12 cellular contexts compared by ENCODE assay signal in genomic region chr9:128100581-128100980, GRCh38. TPM values are rescaled to one million over a fixed set of nuclear protein-coding genes. Genes with fewer than 3 reads are reported as not detected.
DNase-seq lines count a peak whose midpoint lies in the region; ATAC-seq and TF ChIP-seq lines count a peak whose summit lies in the region.
"Had no signal": no experiment of that assay in that cellular context is flagged by ENCODE, and none has a peak within 500 bp of the region (broad histone marks: within the 10 kb centered on the region; RNA-seq: fewer than 3 reads in every experiment).

No MANE protein-coding gene starts in this region.

- peak overlapping the region; percentile 45 for H3K27ac Mint-ChIP-seq in T-helper 2 cell treated with Interferon-gamma antibody and Interleukin-4, amounts not matched to agents 5 μg/mL and 100 μg/mL, for 36 hours
- peak overlapping the region; percentile 100 for H3K27ac Mint-ChIP-seq in mesothelial cell of epicardium

- no peak for ATAC-seq in thoracic aorta (ENCODE audit: insufficient number of reproducible peaks, low FRiP score, low read depth)

- H3K4me3 Mint-ChIP-seq in T-helper 2 cell treated with Interferon-gamma antibody and Interleukin-4, amounts not matched to agents 5 μg/mL and 100 μg/mL, for 36 hours: no peak overlapping the region
- peak overlapping the region; percentile 4 for H3K4me3 Mint-ChIP-seq in mesothelial cell of epicardium

- peaks cover 31% of the 10 kb centered on the region for H3K36me3 Mint-ChIP-seq in T-helper 2 cell treated with Interferon-gamma antibody and Interleukin-4, amounts not matched to agents 5 μg/mL and 100 μg/mL, for 36 hours (ENCODE audit: low read depth)
- H3K36me3 Mint-ChIP-seq in mesothelial cell of epicardium: peaks cover 23% of the 10 kb centered on the region

- H3K9me3 Mint-ChIP-seq in T-helper 2 cell treated with Interferon-gamma antibody and Interleukin-4, amounts not matched to agents 5 μg/mL and 100 μg/mL, for 36 hours: no peaks in the 10 kb centered on the region
- no peaks in the 10 kb centered on the region for H3K9me3 Mint-ChIP-seq in mesothelial cell of epicardium

- no peak for TF ChIP-seq CTCF in mesothelial cell of epicardium (IDR thresholded peaks at IDR 0.05; ENCODE audit: unreplicated experiment)
- TF ChIP-seq CTCF in thoracic aorta (IDR thresholded peaks at IDR 0.05): no peak

- peaks cover 40% of the 10 kb centered on the region for H3K4me1 Mint-ChIP-seq in T-helper 2 cell treated with Interferon-gamma antibody and Interleukin-4, amounts not matched to agents 5 μg/mL and 100 μg/mL, for 36 hours (ENCODE audit: low read depth)
- H3K4me1 Mint-ChIP-seq in mesothelial cell of epicardium: peaks cover 41% of the 10 kb centered on the region

- H3K36me3 ChIP-seq in thoracic aorta: peaks cover 34% of the 10 kb centered on the region

- no peaks in the 10 kb centered on the region for H3K27me3 ChIP-seq in thoracic aorta (replicated peaks; ENCODE audit: insufficient read depth)
- H3K27me3 ChIP-seq: cardiac muscle cell, neutrophil had no signal

- H3K4me1 ChIP-seq in thoracic aorta (ENCODE audit: control insufficient read depth in 1 of 2, low read depth in 2 of 2): peaks cover 22 to 51% of the 10 kb centered on the region in 2 donors

- H3K27ac ChIP-seq in cingulate gyrus (ENCODE audit: low read depth, low read length): peak overlapping the region; percentile 43
- H3K27ac ChIP-seq in thoracic aorta: peak overlapping the region; percentile 89 to 96
- H3K27ac ChIP-seq: cardiac muscle cell, neutrophil had no signal

- DNase-seq in T-helper 2 cell treated with Interferon-gamma antibody and Interleukin-4, amounts not matched to agents 5 μg/mL and 100 μg/mL, for 36 hours (ENCODE audit: low spot score): no peak
- DNase-seq in T-helper 2 cell: no peak
- no peak for DNase-seq in mesothelial cell of epicardium (ENCODE audit: low spot score in 2 of 2, unreplicated experiment in 2 of 2)
- DNase-seq in thoracic aorta (ENCODE audit: low spot score): no peak
- DNase-seq in NCI-H69 (lab: John Stamatoyannopoulos, UW): no peak
- DNase-seq in NCI-H2029 (lab: John Stamatoyannopoulos, UW): no peak
- DNase-seq in NCI-H510A treated with DMSO at 0.1 percent for 48 hours (lab: John Stamatoyannopoulos, UW): no peak
- DNase-seq: 8988T, NCI-H524 had no signal

- peak overlapping the region; percentile 69 for H3K4me3 ChIP-seq in thoracic aorta
- H3K4me3 ChIP-seq: cardiac muscle cell had no signal

- H3K27me3 Mint-ChIP-seq in T-helper 2 cell treated with Interferon-gamma antibody and Interleukin-4, amounts not matched to agents 5 μg/mL and 100 μg/mL, for 36 hours (ENCODE audit: low read depth): no peaks in the 10 kb centered on the region
- no peaks in the 10 kb centered on the region for H3K27me3 Mint-ChIP-seq in mesothelial cell of epicardium (ENCODE audit: low read depth)

- no peaks in the 10 kb centered on the region for H3K9me3 ChIP-seq in thoracic aorta
- H3K9me3 ChIP-seq: neutrophil had no signal

RNA-seq across cellular contexts. Expression of gene PTGES2, which starts 26.9 kb away (rescaled TPM):
- total RNA-seq in mesothelial cell of epicardium (70.0 to 74.8 TPM (median 72.6 TPM) in 3 replicates), thoracic aorta (10 to 100 TPM; 57.9 to 66.0 TPM)

RNA-seq across cellular contexts. Expression of gene SLC25A25, which starts 32.5 kb away (rescaled TPM):
- total RNA-seq in mesothelial cell of epicardium (24.2 to 26.4 TPM (median 26.2 TPM) in 3 replicates), thoracic aorta (10 to 100 TPM; 30.1 to 33.9 TPM)

RNA-seq across cellular contexts. Expression of gene NAIF1, which starts 33.5 kb away (rescaled TPM):
- total RNA-seq in mesothelial cell of epicardium (8.5 to 9.2 TPM (median 8.9 TPM) in 3 replicates), thoracic aorta (10 to 100 TPM; 11.8 to 21.0 TPM)

RNA-seq across cellular contexts. Expression of gene LCN2, which starts 48.7 kb away (rescaled TPM):
- total RNA-seq in mesothelial cell of epicardium (not detected in 3 replicates), thoracic aorta (not detected)
- total RNA-seq: cardiac muscle cell had no signal

RNA-seq across cellular contexts. Expression of gene BBLN, which starts 59.5 kb away (rescaled TPM):
- total RNA-seq in mesothelial cell of epicardium (60.7 to 64.4 TPM (median 63.1 TPM) in 3 replicates), thoracic aorta (100 to 1,000 TPM; 208 to 329 TPM)
